ENCODE assay signal across 26 cellular contexts in genomic region chr3:100830931-100831330, GRCh38.
"Had no signal": no experiment of that assay in that cellular context is flagged by ENCODE, and none has a peak within 500 bp of the region (broad histone marks: within the 10 kb centered on the region; RNA-seq: fewer than 3 reads in every experiment).

No MANE protein-coding gene starts in this region.

- H3K4me1 ChIP-seq: gastrocnemius medialis, lower lobe of right lung, psoas muscle, spleen, testis, tibial artery had no signal

- H3K27me3 Mint-ChIP-seq: type B pancreatic cell had no signal

- H3K36me3 ChIP-seq: gastrocnemius medialis, lower lobe of right lung, ovary, spleen had no signal

- H3K4me3 Mint-ChIP-seq: dendritic cell treated with granulocyte-macrophage colony-stimulating factor and Interleukin-4, amounts not matched to agents 40 ng/mL and 50 ng/mL, for 4 days; endodermal cell; memory B cell; natural killer cell; type B pancreatic cell had no signal

- FAIRE-seq: keratinocyte had no signal

- H3K27ac ChIP-seq: epithelial cell of prostate, gastrocnemius medialis, lower lobe of right lung, ovary, psoas muscle, skin epidermis, spleen, testis, tibial artery had no signal

- ATAC-seq: esophagus mucosa, gastrocnemius medialis, left ventricle myocardium superior, lower lobe of right lung, natural killer cell, psoas muscle, right cardiac atrium had no signal

- H3K36me3 Mint-ChIP-seq: memory B cell, natural killer cell, type B pancreatic cell had no signal

- H3K27me3 ChIP-seq: gastrocnemius medialis, ovary, spleen, testis, tibial artery had no signal

- H3K4me3 ChIP-seq: gastrocnemius medialis, lower lobe of right lung, ovary, psoas muscle, skin epidermis, spleen, testis, tibial artery had no signal

- H3K4me1 Mint-ChIP-seq: memory B cell, natural killer cell had no signal

- H3K9me3 Mint-ChIP-seq: dendritic cell treated with granulocyte-macrophage colony-stimulating factor and Interleukin-4, amounts not matched to agents 40 ng/mL and 50 ng/mL, for 4 days; endodermal cell; memory B cell; type B pancreatic cell had no signal

- H3K9me3 ChIP-seq: gastrocnemius medialis, lower lobe of right lung, ovary, psoas muscle, spleen, testis, tibial artery had no signal

- H3K27ac Mint-ChIP-seq: dendritic cell treated with granulocyte-macrophage colony-stimulating factor and Interleukin-4, amounts not matched to agents 40 ng/mL and 50 ng/mL, for 4 days; endodermal cell; memory B cell; natural killer cell; type B pancreatic cell had no signal

- DNase-seq: effector CD8-positive, alpha-beta T cell; endodermal cell; foreskin fibroblast; gastrocnemius medialis; head of caudate nucleus; left ventricle myocardium superior; lower lobe of right lung; natural killer cell; occipital lobe; ovary; posterior cingulate gyrus; psoas muscle; right cardiac atrium; spleen; stimulated activated CD4-positive, alpha-beta T cell treated with anti-CD3 and anti-CD28 coated beads, Interleukin-4, amount 100 ng/mL, for 4 hours; stimulated activated naive CD4-positive, alpha-beta T cell; substantia nigra; testis; tibial artery had no signal
